Comparison of ENCODE assay signal across 1 cellular context in genomic region chr1:156704930-156705320, GRCh38.
TF ChIP-seq lines count a peak whose summit lies in the region.

No MANE protein-coding gene starts in this region.

TF ChIP-seq in HEK293, 187 proteins besides CTCF, POLR2A, EP300 and RAD21 (continued from another document):
- TF ChIP-seq PRDM10 (tag by site-specific recombination; IDR thresholded peaks at IDR 0.05) = peak; percentile 51
- TF ChIP-seq SCRT1 (tag by site-specific recombination; IDR thresholded peaks at IDR 0.05; ENCODE audit: borderline replicate concordance) = no peak
- 0 out of 2 replicates have a peak, but pooled peaks have one; percentile 21 for TF ChIP-seq MYNN (tag by site-specific recombination; IDR thresholded peaks at IDR 0.05; ENCODE audit: borderline replicate concordance)
- TF ChIP-seq ZNF2 (tag by site-specific recombination; IDR thresholded peaks at IDR 0.05) = 0 out of 2 replicates have a peak, but pooled peaks have one; percentile 48
- TF ChIP-seq ZXDB (tag by site-specific recombination; IDR thresholded peaks at IDR 0.05) = 0 out of 2 replicates have a peak, but pooled peaks have one; percentile 42
- peak; percentile 89 for TF ChIP-seq ZBTB20 (tag by site-specific recombination; IDR thresholded peaks at IDR 0.05)
- peak; percentile 6 for TF ChIP-seq ZBTB26 (tag by site-specific recombination; optimal IDR thresholded peaks at IDR 0.05)
- 0 out of 2 replicates have a peak, but pooled peaks have one; percentile 12 for TF ChIP-seq ZNF223 (tag by site-specific recombination; IDR thresholded peaks at IDR 0.05)
- 0 out of 2 replicates have a peak, but pooled peaks have one; percentile 43 for TF ChIP-seq ZBTB48 (tag by site-specific recombination; IDR thresholded peaks at IDR 0.05)
- no peak for TF ChIP-seq ZNF544 (tag by site-specific recombination; IDR thresholded peaks at IDR 0.05)
- TF ChIP-seq SP7 (tag by site-specific recombination; IDR thresholded peaks at IDR 0.05) = peak; percentile 47; the same call in 1 of the 2 replicates
- peak; percentile 42 for TF ChIP-seq PATZ1 (tag by site-specific recombination; IDR thresholded peaks at IDR 0.05)
- TF ChIP-seq ZNF629 (tag by site-specific recombination; IDR thresholded peaks at IDR 0.05) = peak; percentile 53
- peak; percentile 51 for TF ChIP-seq GLIS2 (tag by site-specific recombination; IDR thresholded peaks at IDR 0.05)
- peak; percentile 56; the same call in 1 of the 2 replicates for TF ChIP-seq ZNF394 (tag by site-specific recombination; IDR thresholded peaks at IDR 0.05; ENCODE audit: borderline replicate concordance)
- TF ChIP-seq ZNF645 (tag by site-specific recombination; IDR thresholded peaks at IDR 0.05) = no peak
- TF ChIP-seq ZNF366 (tag by site-specific recombination; conservative IDR thresholded peaks at IDR 0.05) = 0 out of 2 replicates have a peak, but pooled peaks have one; percentile 31
- TF ChIP-seq ZNF777 (tag by site-specific recombination; IDR thresholded peaks at IDR 0.05; ENCODE audit: borderline replicate concordance) = peak; percentile 64
- no peak for TF ChIP-seq GFI1B (tag by site-specific recombination; IDR thresholded peaks at IDR 0.05)
- TF ChIP-seq ZNF449 (tag by site-specific recombination; IDR thresholded peaks at IDR 0.05) = peak; percentile 62; the same call in 1 of the 2 replicates
- TF ChIP-seq ZNF660 (tag by site-specific recombination; IDR thresholded peaks at IDR 0.05) = 0 out of 2 replicates have a peak, but pooled peaks have one; percentile 31
- TF ChIP-seq ZEB2 (tag by site-specific recombination; IDR thresholded peaks at IDR 0.05) = peak; percentile 47
- TF ChIP-seq ZNF658 (tag by site-specific recombination; IDR thresholded peaks at IDR 0.05) = no peak
- TF ChIP-seq ZFP37 (tag by site-specific recombination; IDR thresholded peaks at IDR 0.05) = peak; percentile 77
- peak; percentile 99 for TF ChIP-seq ZFP69B (tag by site-specific recombination; IDR thresholded peaks at IDR 0.05)
- TF ChIP-seq IKZF3 (tag by site-specific recombination; IDR thresholded peaks at IDR 0.05) = peak; percentile 63; the same call in 1 of the 2 replicates
- 0 out of 2 replicates have a peak, but pooled peaks have one; percentile 31 for TF ChIP-seq ZNF391 (tag by site-specific recombination; IDR thresholded peaks at IDR 0.05; ENCODE audit: borderline replicate concordance, low read depth)
- TF ChIP-seq ZBTB11 (tag by site-specific recombination; conservative IDR thresholded peaks at IDR 0.05; ENCODE audit: low read depth) = peak; percentile 32; the same call in 1 of the 2 replicates
- TF ChIP-seq ZSCAN5A (tag by site-specific recombination; IDR thresholded peaks at IDR 0.05) = no peak
- TF ChIP-seq ZBTB21 (tag by site-specific recombination; IDR thresholded peaks at IDR 0.05) = no peak
- TF ChIP-seq ZNF600 (tag by site-specific recombination; IDR thresholded peaks at IDR 0.05) = peak; percentile 42; the same call in 1 of the 2 replicates
- 0 out of 2 replicates have a peak, but pooled peaks have one; percentile 34 for TF ChIP-seq ZNF561 (tag by site-specific recombination; IDR thresholded peaks at IDR 0.05; ENCODE audit: borderline replicate concordance)
- no peak for TF ChIP-seq ZNF571 (tag by site-specific recombination; IDR thresholded peaks at IDR 0.05)
- TF ChIP-seq ZNF555 (tag by site-specific recombination; conservative IDR thresholded peaks at IDR 0.05) = no peak
- TF ChIP-seq ZNF398 (tag by site-specific recombination; IDR thresholded peaks at IDR 0.05) = peak; percentile 34
- peak; percentile 22; the same call in 1 of the 2 replicates for TF ChIP-seq ZBTB6 (tag by site-specific recombination; IDR thresholded peaks at IDR 0.05)
- TF ChIP-seq ZSCAN23 (tag by site-specific recombination; IDR thresholded peaks at IDR 0.05) = no peak
- peak; percentile 99 for TF ChIP-seq ZNF692 (tag by site-specific recombination; IDR thresholded peaks at IDR 0.05)
